ENCODE assay signal across 13 cellular contexts in the genomic region with DNA sequence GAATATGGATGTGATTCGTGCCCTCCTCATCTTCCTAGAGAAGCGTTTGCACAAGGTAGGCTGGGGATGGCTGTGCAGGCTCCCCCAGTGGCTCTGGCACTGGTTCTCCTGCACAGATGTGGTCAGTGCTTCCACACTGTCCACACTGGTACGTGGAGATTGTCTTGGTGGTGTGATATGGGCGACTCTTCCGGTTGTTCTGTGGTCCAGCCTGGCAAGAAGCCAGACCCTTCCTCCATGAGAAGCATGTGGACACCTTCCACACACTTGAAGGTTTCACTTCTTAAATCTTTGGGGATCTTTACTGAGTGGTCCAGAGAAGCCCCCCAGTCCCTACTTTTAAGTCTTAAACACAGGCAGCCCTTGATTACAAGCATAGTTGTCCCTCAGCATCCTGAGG. TPM values are rescaled to one million over a fixed set of nuclear protein-coding genes. Genes with fewer than 3 reads are reported as not detected.
DNase-seq lines count a peak whose midpoint lies in the region; ATAC-seq lines count a peak whose summit lies in the region.
"Had no signal": no experiment of that assay in that cellular context is flagged by ENCODE, and none has a peak within 500 bp of the region (broad histone marks: within the 10 kb centered on the region; RNA-seq: fewer than 3 reads in every experiment).

No MANE protein-coding gene starts in this region.

- H3K4me3 ChIP-seq in naive thymus-derived CD4-positive, alpha-beta T cell (ENCODE audit: low read length), result no peak overlapping the region

- ATAC-seq in stimulated activated naive CD8-positive, alpha-beta T cell treated with anti-CD3 and anti-CD28 coated beads, Interleukin-15, amount 100 ng/mL, for 72 hours, result no peak
- ATAC-seq in activated T-helper 17 cell treated with anti-CD3 and anti-CD28 coated beads, Interleukin-2, amount 50 U/mL, for 72 hours (replicated peaks), result no peak
- ATAC-seq in naive thymus-derived CD4-positive, alpha-beta T cell, result no peak
- ATAC-seq in GM18870 (IDR thresholded peaks at IDR 0.05; ENCODE audit: unreplicated experiment) (no peak), GM21825 (IDR thresholded peaks at IDR 0.05; ENCODE audit: unreplicated experiment) (no peak)

- H3K27me3 Mint-ChIP-seq in stimulated activated naive CD8-positive, alpha-beta T cell treated with anti-CD3 and anti-CD28 coated beads, Interleukin-15, Interleukin-2, amounts not matched to agents 100 ng/mL and 50 ng/mL, for 24 hours, result no peaks in the 10 kb centered on the region
- no peaks in the 10 kb centered on the region for H3K27me3 Mint-ChIP-seq in stimulated activated naive CD8-positive, alpha-beta T cell treated with anti-CD3 and anti-CD28 coated beads, Interleukin-15, amount 100 ng/mL, for 72 hours
- H3K27me3 Mint-ChIP-seq in activated T-helper 17 cell treated with anti-CD3 and anti-CD28 coated beads, Interleukin-2, amount 50 U/mL, for 72 hours, result no peaks in the 10 kb centered on the region
- no peaks in the 10 kb centered on the region for H3K27me3 Mint-ChIP-seq in naive thymus-derived CD4-positive, alpha-beta T cell

- H3K4me3 Mint-ChIP-seq in stimulated activated naive CD8-positive, alpha-beta T cell treated with anti-CD3 and anti-CD28 coated beads, Interleukin-15, Interleukin-2, amounts not matched to agents 100 ng/mL and 50 ng/mL, for 24 hours, result peak overlapping the region; percentile 15
- no peak overlapping the region for H3K4me3 Mint-ChIP-seq in stimulated activated naive CD8-positive, alpha-beta T cell treated with anti-CD3 and anti-CD28 coated beads, Interleukin-15, amount 100 ng/mL, for 72 hours
- peak overlapping the region; percentile 46 for H3K4me3 Mint-ChIP-seq in activated T-helper 17 cell treated with anti-CD3 and anti-CD28 coated beads, Interleukin-2, amount 50 U/mL, for 72 hours
- H3K4me3 Mint-ChIP-seq in naive thymus-derived CD4-positive, alpha-beta T cell, result peak overlapping the region in 8 of 10 donors; percentile 18 to 96 (median 60)

- CTCF ChIA-PET in naive thymus-derived CD4-positive, alpha-beta T cell (lab: Charles Lee), result no interaction called here

- no peaks in the 10 kb centered on the region for H3K27me3 ChIP-seq in naive thymus-derived CD4-positive, alpha-beta T cell (ENCODE audit: control insufficient read depth in 2 of 2, insufficient read depth in 2 of 2, low read length in 2 of 2)
- H3K27me3 ChIP-seq: BE2C had no signal

- H3K9me3 Mint-ChIP-seq in stimulated activated naive CD8-positive, alpha-beta T cell treated with anti-CD3 and anti-CD28 coated beads, Interleukin-15, Interleukin-2, amounts not matched to agents 100 ng/mL and 50 ng/mL, for 24 hours, result no peaks in the 10 kb centered on the region
- no peaks in the 10 kb centered on the region for H3K9me3 Mint-ChIP-seq in stimulated activated naive CD8-positive, alpha-beta T cell treated with anti-CD3 and anti-CD28 coated beads, Interleukin-15, amount 100 ng/mL, for 72 hours
- H3K9me3 Mint-ChIP-seq in activated T-helper 17 cell treated with anti-CD3 and anti-CD28 coated beads, Interleukin-2, amount 50 U/mL, for 72 hours, result no peaks in the 10 kb centered on the region
- H3K9me3 Mint-ChIP-seq in naive thymus-derived CD4-positive, alpha-beta T cell, result peaks cover 0 to 4% (median 0%) of the 10 kb centered on the region in 11 donors

- POLR2A ChIA-PET in naive thymus-derived CD4-positive, alpha-beta T cell (lab: Charles Lee), result interaction anchor here (0.8 to 1.1 kb wide), 2 partner anchors 8 to 24 kb away, joined by 4 read pairs; no protein-coding TSS in a partner anchor

- H3K27ac ChIP-seq in naive thymus-derived CD4-positive, alpha-beta T cell (ENCODE audit: low read depth, low read length), result peak overlapping the region; percentile 32

- peaks cover 28% of the 10 kb centered on the region for H3K4me1 Mint-ChIP-seq in stimulated activated naive CD8-positive, alpha-beta T cell treated with anti-CD3 and anti-CD28 coated beads, Interleukin-15, Interleukin-2, amounts not matched to agents 100 ng/mL and 50 ng/mL, for 24 hours (ENCODE audit: low read depth)
- H3K4me1 Mint-ChIP-seq in stimulated activated naive CD8-positive, alpha-beta T cell treated with anti-CD3 and anti-CD28 coated beads, Interleukin-15, amount 100 ng/mL, for 72 hours, result peaks cover 41% of the 10 kb centered on the region
- H3K4me1 Mint-ChIP-seq in activated T-helper 17 cell treated with anti-CD3 and anti-CD28 coated beads, Interleukin-2, amount 50 U/mL, for 72 hours, result peaks cover 12% of the 10 kb centered on the region
- peaks cover 0 to 32% (median 16%) of the 10 kb centered on the region in 7 donors for H3K4me1 Mint-ChIP-seq in naive thymus-derived CD4-positive, alpha-beta T cell

- no peak for DNase-seq in stimulated activated naive CD8-positive, alpha-beta T cell treated with anti-CD3 and anti-CD28 coated beads, Interleukin-15, amount 100 ng/mL, for 72 hours
- no peak for DNase-seq in naive thymus-derived CD4-positive, alpha-beta T cell
- no peak for DNase-seq in occipital lobe (lab: John Stamatoyannopoulos, UW)
- no peak for DNase-seq in NAMALWA (ENCODE audit: low spot score)
- DNase-seq: BE2C, SHP77 had no signal

- peak overlapping the region; percentile 68 for H3K27ac Mint-ChIP-seq in stimulated activated naive CD8-positive, alpha-beta T cell treated with anti-CD3 and anti-CD28 coated beads, Interleukin-15, Interleukin-2, amounts not matched to agents 100 ng/mL and 50 ng/mL, for 24 hours
- peak overlapping the region in 1 of 2 donors; percentile 80 for H3K27ac Mint-ChIP-seq in stimulated activated naive CD8-positive, alpha-beta T cell treated with anti-CD3 and anti-CD28 coated beads, Interleukin-15, amount 100 ng/mL, for 72 hours
- peak overlapping the region; percentile 100 for H3K27ac Mint-ChIP-seq in activated T-helper 17 cell treated with anti-CD3 and anti-CD28 coated beads, Interleukin-2, amount 50 U/mL, for 72 hours
- peak overlapping the region in 7 of 9 donors; percentile 28 to 77 (median 59) for H3K27ac Mint-ChIP-seq in naive thymus-derived CD4-positive, alpha-beta T cell

- H3K36me3 ChIP-seq in naive thymus-derived CD4-positive, alpha-beta T cell (ENCODE audit: control insufficient read depth in 2 of 3, insufficient read depth in 3 of 3, low read length in 3 of 3), result peaks cover 23 to 71% (median 42%) of the 10 kb centered on the region in 3 experiments

- intact Hi-C loops in naive thymus-derived CD4-positive, alpha-beta T cell (cut with micrococcal nuclease), result no loop called here

- H3K4me1 ChIP-seq in naive thymus-derived CD4-positive, alpha-beta T cell (ENCODE audit: control insufficient read depth in 2 of 2, insufficient read depth in 2 of 2, low read length in 2 of 2), result peaks cover 9 to 19% of the 10 kb centered on the region in 2 donors
- H3K4me1 ChIP-seq: BE2C had no signal

- H3K9me3 ChIP-seq in naive thymus-derived CD4-positive, alpha-beta T cell (ENCODE audit: control insufficient read depth in 2 of 3, low read length in 3 of 3), result no peaks in the 10 kb centered on the region
- H3K9me3 ChIP-seq: BE2C had no signal

- H3K36me3 Mint-ChIP-seq in stimulated activated naive CD8-positive, alpha-beta T cell treated with anti-CD3 and anti-CD28 coated beads, Interleukin-15, Interleukin-2, amounts not matched to agents 100 ng/mL and 50 ng/mL, for 24 hours (ENCODE audit: low read depth), result peaks cover 48% of the 10 kb centered on the region
- H3K36me3 Mint-ChIP-seq in activated T-helper 17 cell treated with anti-CD3 and anti-CD28 coated beads, Interleukin-2, amount 50 U/mL, for 72 hours (ENCODE audit: low read depth), result peaks cover 100% of the 10 kb centered on the region
- H3K36me3 Mint-ChIP-seq in naive thymus-derived CD4-positive, alpha-beta T cell, result peaks cover 4 to 29% (median 9%) of the 10 kb centered on the region in 5 donors

RNA-seq across cellular contexts. Expression of a gene that starts 3.8 kb away (rescaled TPM):
- 100 to 1,000 TPM; 118 to 139 TPM for total RNA-seq in activated T-helper 17 cell treated with anti-CD3 and anti-CD28 coated beads, Interleukin-2, amount 50 U/mL, for 72 hours
- 100 to 1,000 TPM in 1 of 5 experiments, 10 to 100 TPM in 4; 74.4 to 119 (median 92.0) TPM for total RNA-seq in naive thymus-derived CD4-positive, alpha-beta T cell
- polyA plus RNA-seq in naive thymus-derived CD4-positive, alpha-beta T cell, result 10 to 100 TPM; 77.2 to 94.3 TPM
- 91.7 TPM for total RNA-seq in occipital lobe

RNA-seq across cellular contexts. Expression of a gene that starts 4.1 kb away (rescaled TPM):
- total RNA-seq in activated T-helper 17 cell treated with anti-CD3 and anti-CD28 coated beads, Interleukin-2, amount 50 U/mL, for 72 hours, result 10 to 100 TPM; 32.5 to 84.3 TPM
- 100 to 1,000 TPM in 2 of 5 experiments, 10 to 100 TPM in 3; 47.1 to 125 (median 63.2) TPM for total RNA-seq in naive thymus-derived CD4-positive, alpha-beta T cell
- polyA plus RNA-seq in naive thymus-derived CD4-positive, alpha-beta T cell, result 100 to 1,000 TPM in 1 of 2 donors, 10 to 100 TPM in 1; 89.3 to 111 TPM
- total RNA-seq in occipital lobe, result 5.3 TPM

RNA-seq across cellular contexts. Expression of a gene that starts 18.4 kb away (rescaled TPM):
- total RNA-seq in activated T-helper 17 cell treated with anti-CD3 and anti-CD28 coated beads, Interleukin-2, amount 50 U/mL, for 72 hours, result not detected
- total RNA-seq in naive thymus-derived CD4-positive, alpha-beta T cell, result not detected
- polyA plus RNA-seq in naive thymus-derived CD4-positive, alpha-beta T cell, result not detected
- not detected for total RNA-seq in occipital lobe
- total RNA-seq: dermis microvascular lymphatic vessel endothelial cell, HT-29, ureter had no signal

RNA-seq across cellular contexts. Expression of a gene that starts 24.8 kb away (rescaled TPM):
- 10 to 100 TPM; 16.5 to 48.5 TPM for total RNA-seq in activated T-helper 17 cell treated with anti-CD3 and anti-CD28 coated beads, Interleukin-2, amount 50 U/mL, for 72 hours
- 10 to 100 TPM; 19.0 to 34.8 (median 25.6) TPM for total RNA-seq in naive thymus-derived CD4-positive, alpha-beta T cell
- polyA plus RNA-seq in naive thymus-derived CD4-positive, alpha-beta T cell, result 10 to 100 TPM in 1 of 2 donors, 1 to 10 TPM in 1; 9.9 to 18.9 TPM
- 11.1 TPM for total RNA-seq in occipital lobe

RNA-seq across cellular contexts. Expression of a gene that starts 25.5 kb away (rescaled TPM):
- total RNA-seq in activated T-helper 17 cell treated with anti-CD3 and anti-CD28 coated beads, Interleukin-2, amount 50 U/mL, for 72 hours, result 100 to 1,000 TPM; 153 to 211 TPM
- total RNA-seq in naive thymus-derived CD4-positive, alpha-beta T cell, result 100 to 1,000 TPM in 1 of 5 experiments, 10 to 100 TPM in 4; 64.3 to 172 (median 86.9) TPM
- polyA plus RNA-seq in naive thymus-derived CD4-positive, alpha-beta T cell, result 100 to 1,000 TPM; 186 to 215 TPM
- 80.3 TPM for total RNA-seq in occipital lobe

Comparison
In these comparisons a context has a peak if more than half of its experiments do, and no peak if none do; other contexts are left out.
1. H3K4me3 Mint-ChIP-seq: peak in stimulated activated naive CD8-positive, alpha-beta T cell treated with anti-CD3 and anti-CD28 coated beads, Interleukin-15, Interleukin-2, amounts not matched to agents 100 ng/mL and 50 ng/mL, for 24 hours (single experiment), activated T-helper 17 cell treated with anti-CD3 and anti-CD28 coated beads, Interleukin-2, amount 50 U/mL, for 72 hours (single experiment) and naive thymus-derived CD4-positive, alpha-beta T cell (8 of 10); none in stimulated activated naive CD8-positive, alpha-beta T cell treated with anti-CD3 and anti-CD28 coated beads, Interleukin-15, amount 100 ng/mL, for 72 hours (0 of 2).